Comparison of ENCODE assay signal across 12 cellular contexts in the genomic region with DNA sequence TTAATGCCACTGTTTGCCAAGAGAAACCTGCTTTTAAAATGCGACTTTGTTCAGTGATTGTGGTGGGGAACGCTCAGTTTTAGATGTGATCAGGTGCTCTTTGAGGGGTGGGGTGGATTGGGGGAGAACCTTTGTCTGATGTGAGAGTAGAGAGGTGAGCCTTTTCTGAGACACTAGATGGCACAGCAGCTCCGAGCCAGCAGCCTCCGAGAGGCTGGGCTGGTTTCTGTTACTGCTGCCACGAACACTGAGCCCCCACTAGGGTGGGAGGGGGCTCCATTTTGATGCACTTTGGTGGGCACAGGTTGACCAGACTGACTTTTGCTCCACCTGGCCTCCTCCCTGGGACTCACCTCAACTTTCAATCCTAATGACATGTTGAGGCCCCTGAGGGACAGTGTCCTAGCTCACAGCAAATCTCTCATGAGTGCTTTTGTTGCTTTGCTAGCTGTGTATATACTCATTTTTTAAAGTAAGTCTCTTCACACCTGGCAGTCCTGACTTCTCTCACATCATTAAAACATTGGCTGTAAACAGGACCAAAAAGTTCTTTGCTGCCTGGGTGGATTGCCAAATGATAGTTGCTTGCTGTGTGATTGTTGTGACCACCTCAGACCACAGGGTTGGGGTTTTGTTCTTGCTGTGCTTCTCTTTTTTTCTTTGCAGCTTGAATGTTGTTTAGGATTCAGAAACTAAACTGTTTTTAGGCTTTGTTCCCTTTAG.
A peak's percentile ranks its signal among the peaks of the same experiment; 100 is the strongest.
DNase-seq lines count a peak whose midpoint lies in the region; ATAC-seq and TF ChIP-seq lines count a peak whose summit lies in the region.
"Had no signal": no experiment of that assay in that cellular context is flagged by ENCODE, and none has a peak within 500 bp of the region (broad histone marks: within the 10 kb centered on the region; RNA-seq: fewer than 3 reads in every experiment).

No MANE protein-coding gene starts in this region.

- H3K9me3 Mint-ChIP-seq in naive thymus-derived CD8-positive, alpha-beta T cell = no peaks in the 10 kb centered on the region
- H3K9me3 Mint-ChIP-seq: activated T-cell treated with anti-CD3 and anti-CD28 coated beads, Interleukin-2, amount 50 U/mL, for 4 hours had no signal

- 56 to 63% methylated on average over 5 of the region's 5 CpGs for WGBS in testis, 2 donors

- H3K4me1 Mint-ChIP-seq in naive thymus-derived CD8-positive, alpha-beta T cell = peaks cover 2 to 15% (median 15%) of the 10 kb centered on the region in 4 donors

- H3K36me3 ChIP-seq in testis (ENCODE audit: low read depth, missing control alignments) = no peaks in the 10 kb centered on the region

- H3K4me3 ChIP-seq in GM12864 (ENCODE audit: low read depth, low read length) = no peak overlapping the region
- H3K4me3 ChIP-seq in testis = no peak overlapping the region

- H3K4me1 ChIP-seq in testis = peaks cover 10% of the 10 kb centered on the region

- peak; percentile 14 for TF ChIP-seq CTCF in GM12864 (IDR thresholded peaks at IDR 0.05; ENCODE audit: low read depth, low read length, missing control alignments)
- no peak for TF ChIP-seq CTCF in testis (IDR thresholded peaks at IDR 0.05)

- H3K27me3 Mint-ChIP-seq in naive thymus-derived CD8-positive, alpha-beta T cell = peaks cover 0 to 15% (median 8%) of the 10 kb centered on the region in 5 donors

- no peak for DNase-seq in GM12864 (ENCODE audit: low read depth)
- DNase-seq in NCI-H82 treated with DMSO at 0.1 percent for 48 hours (lab: John Stamatoyannopoulos, UW; ENCODE audit: unreplicated experiment) = peak; percentile 41
- DNase-seq in cerebellar cortex (ENCODE audit: low spot score) = peak; percentile 39
- peak in 5 of 10 donors; percentile 1 to 48 (median 15) for DNase-seq in naive thymus-derived CD8-positive, alpha-beta T cell
- no peak for DNase-seq in testis
- no peak for DNase-seq in activated naive CD4-positive, alpha-beta T cell treated with anti-CD3 and anti-CD28 coated beads, Interleukin-2, amount 50 U/mL, for 16 hours
- no peak for DNase-seq in UCSD-AML1 (lab: John Stamatoyannopoulos, UW; ENCODE audit: unreplicated experiment)
- DNase-seq: activated T-cell treated with anti-CD3 and anti-CD28 coated beads, Interleukin-2, amount 50 U/mL, for 4 hours; NCI-H2171 treated with DMSO at 0.1 percent for 48 hours; stimulated activated CD4-positive, alpha-beta T cell treated with anti-CD3 and anti-CD28 coated beads, Interleukin-4, amount 100 ng/mL, for 4 hours had no signal

- H3K36me3 Mint-ChIP-seq in naive thymus-derived CD8-positive, alpha-beta T cell = no peaks in the 10 kb centered on the region

- no peak for TF ChIP-seq POLR2A in testis (IDR thresholded peaks at IDR 0.05)

- no peaks in the 10 kb centered on the region for H3K9me3 ChIP-seq in testis

- ATAC-seq in naive thymus-derived CD8-positive, alpha-beta T cell = peak; percentile 69 to 90
- ATAC-seq in GM21515 (IDR thresholded peaks at IDR 0.05; ENCODE audit: unreplicated experiment) = no peak

- POLR2A ChIA-PET in naive thymus-derived CD8-positive, alpha-beta T cell (lab: Charles Lee) = no interaction called here

- peak overlapping the region in 3 of 10 donors; percentile 32 to 41 (median 34) for H3K4me3 Mint-ChIP-seq in naive thymus-derived CD8-positive, alpha-beta T cell
- H3K4me3 Mint-ChIP-seq: activated T-cell treated with anti-CD3 and anti-CD28 coated beads, Interleukin-2, amount 50 U/mL, for 4 hours had no signal

- H3K27me3 ChIP-seq in testis = no peaks in the 10 kb centered on the region

- peak overlapping the region in 7 of 10 donors; percentile 17 to 91 (median 50) for H3K27ac Mint-ChIP-seq in naive thymus-derived CD8-positive, alpha-beta T cell

- no peak overlapping the region for H3K27ac ChIP-seq in testis
- H3K27ac ChIP-seq: RWPE1 had no signal

- intact Hi-C loops in testis (cut with DNase I; ENCODE audit: low total_unique reads) = no loop called here

Comparison
In these comparisons a context has a peak if more than half of its experiments do, and no peak if none do; other contexts are left out.
1. DNase-seq: peak in NCI-H82 treated with DMSO at 0.1 percent for 48 hours (single experiment) and cerebellar cortex (single experiment); none in GM12864 (single experiment), testis (single experiment), activated naive CD4-positive, alpha-beta T cell treated with anti-CD3 and anti-CD28 coated beads, Interleukin-2, amount 50 U/mL, for 16 hours (single experiment) and UCSD-AML1 (single experiment).